Comparison of ENCODE assay signal across 8 cellular contexts in the genomic region with DNA sequence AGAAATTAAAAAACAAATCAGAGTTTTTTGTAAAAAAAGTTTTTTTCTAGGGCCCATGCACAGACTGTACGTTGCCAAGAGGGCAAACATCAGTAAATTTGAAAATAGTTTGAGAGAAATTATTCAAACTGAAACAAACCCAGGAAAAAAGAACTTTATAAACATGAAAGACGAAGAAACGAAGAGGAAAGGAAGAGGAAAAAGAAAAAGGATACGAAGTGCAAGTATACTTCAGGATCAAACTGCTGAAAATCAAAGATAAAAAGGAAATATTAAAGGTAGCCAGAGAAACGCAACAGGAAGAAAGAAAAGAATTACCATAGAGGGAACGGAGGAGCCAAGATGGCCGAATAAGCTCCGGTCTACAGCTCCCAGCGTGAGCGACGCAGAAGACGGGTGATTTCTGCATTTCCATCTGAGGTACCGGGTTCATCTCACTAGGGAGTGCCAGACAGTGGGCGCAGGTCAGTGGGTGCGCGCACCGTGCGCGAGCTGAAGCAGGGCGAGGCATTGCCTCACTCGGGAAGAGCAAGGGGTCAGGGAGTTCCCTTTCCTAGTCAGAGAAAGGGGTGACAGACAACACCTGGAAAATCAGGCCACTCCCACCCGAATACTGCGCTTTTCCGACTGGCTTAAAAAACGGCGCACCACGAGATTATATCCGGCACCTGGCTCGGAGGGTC.
A peak's percentile ranks its signal among the peaks of the same experiment; 100 is the strongest.
DNase-seq lines count a peak whose midpoint lies in the region; FAIRE-seq and TF ChIP-seq lines count a peak whose summit lies in the region.
"Not testable (repeated sequence)": the region's sequence is repeated elsewhere in the genome, so short reads cannot be mapped to it uniquely, and the experiment has no call there.

No MANE protein-coding gene starts in this region.

- not testable (repeated sequence) for H4K5ac ChIP-seq in H1 (ENCODE audit: insufficient read length, low read depth, low read length); mesendoderm (ENCODE audit: low read length)

- H4K12ac ChIP-seq in trophoblast cell (ENCODE audit: low read depth, low read length), result not testable (repeated sequence)

- not testable (repeated sequence) for H3K27me3 ChIP-seq in HUES48 (ENCODE audit: control insufficient read depth, insufficient read depth, low read length); H1 (replicated peaks in 1 of 4; ENCODE audit: control insufficient read depth in 3 of 4, extremely low read depth in 1 of 4, insufficient read depth in 3 of 4, low read length in 3 of 4); mesendoderm (ENCODE audit: insufficient read depth, low read length, poor library complexity); trophoblast cell (ENCODE audit: insufficient read depth, low read length)

- H2AK5ac ChIP-seq in H1 (ENCODE audit: low read depth, low read length); mesendoderm (ENCODE audit: low read length); trophoblast cell (ENCODE audit: low read length): not testable (repeated sequence)

- not testable (repeated sequence) for H3K36me3 ChIP-seq in HUES48 (ENCODE audit: control insufficient read depth, insufficient read depth, low read length); H1 (ENCODE audit: control insufficient read depth in 2 of 4, insufficient read depth in 4 of 4, low read length in 3 of 4); mesendoderm (ENCODE audit: control insufficient read depth, insufficient read depth, low read length); trophoblast cell (ENCODE audit: control insufficient read depth in 1 of 2, insufficient read depth in 2 of 2, low read length in 2 of 2)

- WGBS in H1 (ENCODE audit: extremely low coverage in 1 of 2, insufficient coverage in 1 of 2, insufficient read length in 1 of 2, insufficient replicate concordance in 2 of 2, low coverage in 1 of 2, low lambda C conversion rate in 2 of 2, missing lambda C conversion rate in 1 of 2), 2 experiments, result 58% methylated on average over 21 of the region's 29 CpGs; no CpG with 5 or more reads in 1 of the 2 experiments
- no CpG with 5 or more reads among the region's 29 CpGs for WGBS in mesendoderm (ENCODE audit: extremely low coverage, insufficient coverage, low lambda C conversion rate)
- no CpG with 5 or more reads among the region's 29 CpGs for WGBS in trophoblast cell (ENCODE audit: extremely low coverage, insufficient coverage, insufficient read length)

- H3K79me2 ChIP-seq in H1 (ENCODE audit: control insufficient read depth in 1 of 2, insufficient read depth in 2 of 2, low read length in 2 of 2); mesendoderm (ENCODE audit: control insufficient read depth, insufficient read depth, low read length); trophoblast cell (ENCODE audit: control insufficient read depth, insufficient read depth, low read length, poor library complexity): not testable (repeated sequence)

- not testable (repeated sequence) for H3K4me1 ChIP-seq in HUES48 (ENCODE audit: control insufficient read depth, insufficient read depth, low read length); H1 (replicated peaks in 1 of 4; ENCODE audit: control insufficient read depth in 3 of 4, insufficient read depth in 4 of 4, low read length in 3 of 4); mesendoderm (ENCODE audit: control insufficient read depth, low read depth, low read length); trophoblast cell (ENCODE audit: control insufficient read depth in 1 of 2, insufficient read depth in 2 of 2, low read length in 2 of 2)

- POLR2A ChIA-PET in H1 (lab: Charles Lee; ENCODE audit: partially characterized antibody), result interaction anchor here (0.9 to 1.3 kb wide), 4 partner anchors 10 to 101 kb away, joined by 3 to 6 read pairs (median 4); no protein-coding TSS in a partner anchor

- not testable (repeated sequence) for H3K23me2 ChIP-seq in H1 (ENCODE audit: low read depth, low read length)

- H3K4me2 ChIP-seq in H1 (ENCODE audit: insufficient read depth in 1 of 2, low read depth in 2 of 2, low read length in 2 of 2), result peak overlapping the region; percentile 32 to 60
- H3K4me2 ChIP-seq in mesendoderm (ENCODE audit: low read length); trophoblast cell (ENCODE audit: low read length): not testable (repeated sequence)

- H3K4ac ChIP-seq in H1 (replicated peaks; ENCODE audit: insufficient read length, low read depth, low read length); mesendoderm (ENCODE audit: low read depth, low read length); trophoblast cell (ENCODE audit: low read depth, low read length): not testable (repeated sequence)

- not testable (repeated sequence) for H3K79me1 ChIP-seq in H1 (ENCODE audit: low read depth, low read length); mesendoderm (ENCODE audit: low read length); trophoblast cell (ENCODE audit: low read length)

- H4K91ac ChIP-seq in H1 (replicated peaks; ENCODE audit: insufficient read length, low read length), result not testable (repeated sequence)
- peak overlapping the region; percentile 8 for H4K91ac ChIP-seq in trophoblast cell (ENCODE audit: low read depth, low read length)

- not testable (repeated sequence) for H2BK20ac ChIP-seq in H1 (ENCODE audit: low read length)

- H4K8ac ChIP-seq in H1 (ENCODE audit: extremely low read depth, insufficient read depth, low read length); mesendoderm (ENCODE audit: low read depth, low read length): not testable (repeated sequence)
- H4K8ac ChIP-seq in trophoblast cell (ENCODE audit: low read depth, low read length), result peak overlapping the region; percentile 7

- H3K9ac ChIP-seq in HUES48 (ENCODE audit: low read depth, low read length) (peak overlapping the region; percentile 69; the same call in 1 of the 2 replicates), H1 (replicated peaks in 1 of 4; ENCODE audit: extremely low read depth in 1 of 4, low read depth in 3 of 4, low read length in 3 of 4) (peak overlapping the region in 3 of 4 experiments; percentile 66 to 79 (median 75); a peak in 5 of 7 replicates)
- not testable (repeated sequence) for H3K9ac ChIP-seq in mesendoderm (ENCODE audit: low read length); trophoblast cell (ENCODE audit: low read length)

- FAIRE-seq in H1 (lab: Jason Lieb, UNC), result not testable (repeated sequence)

- H3K23ac ChIP-seq in H1 (ENCODE audit: insufficient read length); mesendoderm (ENCODE audit: low read length); trophoblast cell (ENCODE audit: low read length): not testable (repeated sequence)

- not testable (repeated sequence) for H4K20me1 ChIP-seq in H1 (replicated peaks in 1 of 2; ENCODE audit: control insufficient read depth in 1 of 2, insufficient read depth in 2 of 2, low read length in 2 of 2)

- H3K56ac ChIP-seq in H1 (replicated peaks; ENCODE audit: insufficient read length, low read depth, low read length); mesendoderm (ENCODE audit: low read length): not testable (repeated sequence)

- CTCF ChIA-PET in H1 (lab: Charles Lee; ENCODE audit: partially characterized antibody), result not testable (repeated sequence)

- H3K9me3 ChIP-seq in HUES48 (ENCODE audit: control insufficient read depth, insufficient read depth, low read length); H1 (ENCODE audit: insufficient read depth in 2 of 2, low read depth in 1 of 2, low read length in 1 of 2); trophoblast cell (ENCODE audit: insufficient read depth, low read depth, low read length): not testable (repeated sequence)

- TF ChIP-seq EP300 in H1 (IDR thresholded peaks at IDR 0.05; ENCODE audit: borderline replicate concordance in 1 of 2, low read depth in 2 of 2, low read length in 2 of 2), result not testable (repeated sequence)

- not testable (repeated sequence) for H2BK5ac ChIP-seq in H1 (ENCODE audit: low read depth, low read length); mesendoderm (ENCODE audit: low read length); trophoblast cell (ENCODE audit: low read depth, low read length, poor library complexity)

- H3K14ac ChIP-seq in H1 (ENCODE audit: insufficient read length); trophoblast cell (ENCODE audit: low read length): not testable (repeated sequence)

- not testable (repeated sequence) for H3K18ac ChIP-seq in H1 (ENCODE audit: extremely low read depth, low read length); mesendoderm (ENCODE audit: low read length); trophoblast cell (ENCODE audit: low read length)

- peak; percentile 29 for DNase-seq in DMS153 (lab: John Stamatoyannopoulos, UW)
- peak; percentile 45 to 57 for DNase-seq in NCI-H526 (lab: John Stamatoyannopoulos, UW)
- peak; percentile 22 for DNase-seq in SHP77 treated with DMSO at 0.1 percent for 48 hours (lab: John Stamatoyannopoulos, UW)
- DNase-seq in H1 (ENCODE audit: low read depth in 1 of 2, low spot score in 2 of 2), result peak in 1 of 2 experiments; percentile 80
- DNase-seq in mesendoderm, result peak; percentile 14
- peak in 1 of 2 donors; percentile 30 for DNase-seq in trophoblast cell

- H2AFZ ChIP-seq in H1 (ENCODE audit: low read length); trophoblast cell (ENCODE audit: insufficient read depth, low read length, poor library complexity): not testable (repeated sequence)

- not testable (repeated sequence) for H2BK120ac ChIP-seq in H1 (replicated peaks; ENCODE audit: low read depth, low read length); mesendoderm (ENCODE audit: low read depth, low read length); trophoblast cell (ENCODE audit: insufficient read depth, low read length, poor library complexity)

- H3K27ac ChIP-seq in HUES48 (ENCODE audit: low read depth, low read length); mesendoderm (ENCODE audit: low read depth, low read length): not testable (repeated sequence)
- H3K27ac ChIP-seq in H1 (ENCODE audit: low read depth, low read length) (peak overlapping the region; percentile 88), trophoblast cell (ENCODE audit: low read depth, low read length) (peak overlapping the region; percentile 34)

- not testable (repeated sequence) for TF ChIP-seq CTCF in H1 (IDR thresholded peaks at IDR 0.05; ENCODE audit: control extremely low read depth in 1 of 3, insufficient read depth in 1 of 3, low read depth in 1 of 3, low read length in 3 of 3)

- H3K4me3 ChIP-seq in HUES48 (ENCODE audit: low read depth, low read length) (peak overlapping the region; percentile 62), H1 (ENCODE audit: extremely low read depth in 1 of 4, insufficient read depth in 2 of 4, low read depth in 3 of 4, low read length in 4 of 4) (peak overlapping the region; percentile 50 to 83 (median 62); a peak in 7 of 8 replicates), iPS-11a (ENCODE audit: low read depth, low read length) (peak overlapping the region; percentile 28)
- not testable (repeated sequence) for H3K4me3 ChIP-seq in mesendoderm (ENCODE audit: low read length); trophoblast cell (ENCODE audit: low read depth, low read length)

- H2BK12ac ChIP-seq in H1 (ENCODE audit: low read depth, low read length); trophoblast cell (ENCODE audit: low read length): not testable (repeated sequence)

- not testable (repeated sequence) for H2BK15ac ChIP-seq in H1 (ENCODE audit: low read length); mesendoderm (replicated peaks; ENCODE audit: low read depth)

- TF ChIP-seq POLR2A in H1 (IDR thresholded peaks at IDR 0.05; ENCODE audit: control extremely low read depth in 1 of 2, low read depth in 2 of 2, low read length in 2 of 2), result 0 out of 3 replicates have a peak, but pooled peaks of 1 of the 2 experiments have one; percentile 18

- TF ChIP-seq RAD21 in H1 (IDR thresholded peaks at IDR 0.05 in 1 of 2, conservative IDR thresholded peaks at IDR 0.05 in 1 of 2; ENCODE audit: low read depth in 2 of 2, low read length in 2 of 2), result not testable (repeated sequence)
